8 cellular contexts compared by ENCODE assay signal in genomic region chr7:149949863-149950577, GRCh38.
A peak's percentile ranks its signal among the peaks of the same experiment; 100 is the strongest.
DNase-seq lines count a peak whose midpoint lies in the region; ATAC-seq, FAIRE-seq and TF ChIP-seq lines count a peak whose summit lies in the region.
"Not testable (repeated sequence)": the region's sequence is repeated elsewhere in the genome, so short reads cannot be mapped to it uniquely, and the experiment has no call there.

No MANE protein-coding gene starts in this region.

- 33% methylated on average over 8 of the region's 13 CpGs for whole genome bisulfite sequencing in right cardiac atrium
- WGBS in pancreas, 2 donors: 61 to 69% methylated on average over 7 to 8 of the region's 13 CpGs

- H4K20me1 ChIP-seq in MM.1S (ENCODE audit: insufficient read depth, low read length): not testable (repeated sequence)

- not testable (repeated sequence) for H3K9me3 ChIP-seq in MM.1S (replicated peaks; ENCODE audit: insufficient read depth, low read length); SJCRH30 (replicated peaks); right cardiac atrium (ENCODE audit: control insufficient read depth, low read length); pancreas; upper lobe of right lung

- not testable (repeated sequence) for H3K79me2 ChIP-seq in MM.1S (ENCODE audit: low read length)

- not testable (repeated sequence) for H3K4me1 ChIP-seq in MM.1S (ENCODE audit: low read length); SJCRH30; right cardiac atrium (ENCODE audit: control insufficient read depth, insufficient read depth, low read length); pancreas; upper lobe of right lung

- TF ChIP-seq POLR2A in GM12891 (IDR thresholded peaks at IDR 0.05; ENCODE audit: low read depth, low read length): not testable (repeated sequence)

- CTCF ChIA-PET in activated CD8-positive, alpha-beta T cell treated with anti-CD3 and anti-CD28 coated beads for 36 hours (lab: Charles Lee): not testable (repeated sequence)

- not testable (repeated sequence) for H3K36me3 Mint-ChIP-seq in activated CD8-positive, alpha-beta T cell treated with anti-CD3 and anti-CD28 coated beads for 36 hours (ENCODE audit: low read depth); activated naive CD8-positive, alpha-beta T cell treated with anti-CD3 and anti-CD28 coated beads for 36 hours

- H3K4me1 Mint-ChIP-seq in activated CD8-positive, alpha-beta T cell treated with anti-CD3 and anti-CD28 coated beads for 36 hours (ENCODE audit: low read depth); activated naive CD8-positive, alpha-beta T cell treated with anti-CD3 and anti-CD28 coated beads for 36 hours: not testable (repeated sequence)

- peak; percentile 82 for FAIRE-seq in GM12891 (lab: Jason Lieb, UNC)
- FAIRE-seq in pancreas (lab: Jason Lieb, UNC): not testable (repeated sequence)

- POLR2A ChIA-PET in activated CD8-positive, alpha-beta T cell treated with anti-CD3 and anti-CD28 coated beads for 36 hours (lab: Charles Lee): not testable (repeated sequence)

- not testable (repeated sequence) for H3K27me3 ChIP-seq in MM.1S (replicated peaks; ENCODE audit: insufficient read depth, low read length); SJCRH30; right cardiac atrium (ENCODE audit: control insufficient read depth, insufficient read depth); pancreas; upper lobe of right lung

- DNase-seq in GM12891 (ENCODE audit: insufficient read length, low spot score); right cardiac atrium; pancreas; upper lobe of right lung: not testable (repeated sequence)
- peak; percentile 11 for DNase-seq in MM.1S
- DNase-seq in SJCRH30: peak; percentile 10 to 13
- DNase-seq in activated CD8-positive, alpha-beta T cell treated with anti-CD3 and anti-CD28 coated beads for 36 hours: peak; percentile 57
- DNase-seq in activated naive CD8-positive, alpha-beta T cell treated with anti-CD3 and anti-CD28 coated beads for 36 hours: peak; percentile 3

- H2AFZ ChIP-seq in MM.1S (ENCODE audit: low read length): not testable (repeated sequence)

- peak overlapping the region; percentile 88 for H3K27ac Mint-ChIP-seq in activated CD8-positive, alpha-beta T cell treated with anti-CD3 and anti-CD28 coated beads for 36 hours
- peak overlapping the region; percentile 79 for H3K27ac Mint-ChIP-seq in activated naive CD8-positive, alpha-beta T cell treated with anti-CD3 and anti-CD28 coated beads for 36 hours

- H3K36me3 ChIP-seq in MM.1S (replicated peaks; ENCODE audit: insufficient read depth, low read length); SJCRH30; pancreas; upper lobe of right lung: not testable (repeated sequence)

- H3K27ac ChIP-seq in MM.1S (ENCODE audit: low read length); SJCRH30; right cardiac atrium (ENCODE audit: low read length); pancreas; upper lobe of right lung: not testable (repeated sequence)

- H3F3A ChIP-seq in MM.1S (ENCODE audit: insufficient read depth, low read length): not testable (repeated sequence)

- H3K27me3 Mint-ChIP-seq in activated CD8-positive, alpha-beta T cell treated with anti-CD3 and anti-CD28 coated beads for 36 hours; activated naive CD8-positive, alpha-beta T cell treated with anti-CD3 and anti-CD28 coated beads for 36 hours: not testable (repeated sequence)

- ATAC-seq in activated CD8-positive, alpha-beta T cell treated with anti-CD3 and anti-CD28 coated beads for 36 hours: peak; percentile 82
- ATAC-seq in right cardiac atrium (peak; percentile 23 to 56), pancreas (peak in 3 of 4 donors; percentile 61 to 84 (median 74)), upper lobe of right lung (peak; percentile 65)

- H3K4me2 ChIP-seq in MM.1S (ENCODE audit: low read depth, low read length): peak overlapping the region; percentile 32; the same call in 1 of the 2 replicates

- not testable (repeated sequence) for H3K4me3 ChIP-seq in MM.1S (ENCODE audit: low read length); SJCRH30; right cardiac atrium (ENCODE audit: low read length); pancreas; upper lobe of right lung

- not testable (repeated sequence) for TF ChIP-seq CTCF in MM.1S (IDR thresholded peaks at IDR 0.05; ENCODE audit: low read length); activated CD8-positive, alpha-beta T cell treated with anti-CD3 and anti-CD28 coated beads for 36 hours (IDR thresholded peaks at IDR 0.05); pancreas (IDR thresholded peaks at IDR 0.05); upper lobe of right lung (IDR thresholded peaks at IDR 0.05)

- intact Hi-C loops in activated CD8-positive, alpha-beta T cell treated with anti-CD3 and anti-CD28 coated beads for 36 hours (cut with micrococcal nuclease); right cardiac atrium (cut with DNase I); pancreas (cut with DNase I); upper lobe of right lung (cut with DNase I): not testable (repeated sequence)

- H3K4me3 Mint-ChIP-seq in activated CD8-positive, alpha-beta T cell treated with anti-CD3 and anti-CD28 coated beads for 36 hours: not testable (repeated sequence)
- H3K4me3 Mint-ChIP-seq in activated naive CD8-positive, alpha-beta T cell treated with anti-CD3 and anti-CD28 coated beads for 36 hours: peak overlapping the region; percentile 37

- H3K9me2 ChIP-seq in MM.1S (replicated peaks; ENCODE audit: insufficient read depth, low read length): not testable (repeated sequence)

- not testable (repeated sequence) for H3K9me3 Mint-ChIP-seq in activated CD8-positive, alpha-beta T cell treated with anti-CD3 and anti-CD28 coated beads for 36 hours; activated naive CD8-positive, alpha-beta T cell treated with anti-CD3 and anti-CD28 coated beads for 36 hours

- not testable (repeated sequence) for H3K9ac ChIP-seq in MM.1S (ENCODE audit: low read length)
